In genomic region chr5:143569722-143570567, GRCh38 we compare ENCODE assay signal across 16 cellular contexts.
A peak's percentile ranks its signal among the peaks of the same experiment; 100 is the strongest.
DNase-seq lines count a peak whose midpoint lies in the region; ATAC-seq and TF ChIP-seq lines count a peak whose summit lies in the region.
"Had no signal": no experiment of that assay in that cellular context is flagged by ENCODE, and none has a peak within 500 bp of the region (broad histone marks: within the 10 kb centered on the region; RNA-seq: fewer than 3 reads in every experiment).

No MANE protein-coding gene starts in this region.

- H3K27me3 Mint-ChIP-seq in Caco-2 (ENCODE audit: insufficient read depth, unreplicated experiment) (no peaks in the 10 kb centered on the region), nephron (ENCODE audit: low read depth) (no peaks in the 10 kb centered on the region)

- H3K4me1 ChIP-seq in Caco-2 (peaks cover 33% of the 10 kb centered on the region), OCI-LY7 (ENCODE audit: insufficient read depth, low read length, poor library complexity, severe bottlenecking) (peaks cover 36% of the 10 kb centered on the region), psoas muscle (no peaks in the 10 kb centered on the region), ascending aorta (no peaks in the 10 kb centered on the region)

- no peaks in the 10 kb centered on the region for H4K20me1 ChIP-seq in OCI-LY7 (ENCODE audit: insufficient read depth, low read length)

- H3K9me3 Mint-ChIP-seq in Caco-2 (ENCODE audit: unreplicated experiment) (peaks cover 18% of the 10 kb centered on the region), nephron (no peaks in the 10 kb centered on the region)

- POLR2A ChIA-PET in Caco-2 (lab: Charles Lee) (no interaction called here), OCI-LY7 (lab: Charles Lee) (interaction anchor here (0.5 to 7.0 kb wide), 5 partner anchors 11 to 134 kb away, joined by 3 to 59 read pairs (median 4); no protein-coding TSS in a partner anchor)

- H3K9me3 ChIP-seq in Caco-2 (peaks cover 6% of the 10 kb centered on the region; the same call in 1 of the 2 replicates), OCI-LY7 (ENCODE audit: low read length) (no peaks in the 10 kb centered on the region; the same call in 1 of the 2 replicates), psoas muscle (no peaks in the 10 kb centered on the region), ascending aorta (no peaks in the 10 kb centered on the region)

- no peaks in the 10 kb centered on the region for H3K79me2 ChIP-seq in OCI-LY7 (ENCODE audit: insufficient read depth, low read depth, low read length)

- H3K4me3 Mint-ChIP-seq in Caco-2 (ENCODE audit: unreplicated experiment) (peak overlapping the region; percentile 49), nephron (no peak overlapping the region)

- H2AFZ ChIP-seq in OCI-LY7 (ENCODE audit: low read length) = peak overlapping the region; percentile 61

- H3K9me2 ChIP-seq in OCI-LY7 (ENCODE audit: insufficient read depth, low read length) = no peaks in the 10 kb centered on the region

- H3K4me2 ChIP-seq in OCI-LY7 (ENCODE audit: low read length) = no peak overlapping the region

- no peak for ATAC-seq in GM19328 (IDR thresholded peaks at IDR 0.05; ENCODE audit: unreplicated experiment)
- no peak for ATAC-seq in psoas muscle
- ATAC-seq: HCT116 had no signal

- no TSS peak for BruUV-seq in Caco-2 (replicated peaks; lab: Mats Ljungman, UMichigan)
- no TSS peak for BruUV-seq in OCI-LY7 (replicated peaks; lab: Mats Ljungman, UMichigan)

- H3K4me3 ChIP-seq in Caco-2 (ENCODE audit: low read depth, low read length) (no peak overlapping the region), OCI-LY7 (ENCODE audit: low read depth, low read length, poor library complexity, severe bottlenecking) (no peak overlapping the region), psoas muscle (no peak overlapping the region), ascending aorta (no peak overlapping the region)

- H3K27me3 ChIP-seq in Caco-2 (replicated peaks; ENCODE audit: control insufficient read depth, insufficient read depth, low read length) = no peaks in the 10 kb centered on the region
- H3K27me3 ChIP-seq in psoas muscle (ENCODE audit: insufficient read depth in 3 of 3, low read length in 2 of 3) = no peaks in the 10 kb centered on the region
- H3K27me3 ChIP-seq in ascending aorta = no peaks in the 10 kb centered on the region

- DNase-seq in Caco-2 (peak; percentile 25 to 54), OCI-LY7 (ENCODE audit: low spot score) (no peak), kidney glomerular epithelial cell (lab: John Stamatoyannopoulos, UW) (peak; percentile 27), psoas muscle (no peak), ascending aorta (ENCODE audit: low spot score in 2 of 2) (no peak)
- DNase-seq in stimulated activated naive CD4-positive, alpha-beta T cell treated with Interleukin-2 at 50 U/mL for 16 hours (lab: John Stamatoyannopoulos, UW) = no peak
- DNase-seq: COR-L47, DMS53, NCI-H1105 treated with DMSO at 0.1 percent for 48 hours, NCI-H187 treated with DMSO at 0.1 percent for 48 hours, NCI-H446 treated with DMSO at 0.1 percent for 48 hours, NCI-H774, SIG-M5 had no signal

- 92 to 95% (median 95%) methylated on average over 5 of the region's 5 CpGs for WGBS in psoas muscle, 3 donors

- peaks cover 41% of the 10 kb centered on the region for H3K4me1 Mint-ChIP-seq in Caco-2 (ENCODE audit: low read depth, unreplicated experiment)
- H3K4me1 Mint-ChIP-seq in nephron = peaks cover 35% of the 10 kb centered on the region

- H3K27ac Mint-ChIP-seq in Caco-2 (ENCODE audit: unreplicated experiment) = peak overlapping the region; percentile 89
- H3K27ac Mint-ChIP-seq in nephron = peak overlapping the region in 2 of 3 experiments; percentile 36 to 73

- H3K27ac ChIP-seq in OCI-LY7 (ENCODE audit: low read depth, low read length, poor library complexity, severe bottlenecking) (no peak overlapping the region), psoas muscle (no peak overlapping the region), ascending aorta (no peak overlapping the region)

- intact Hi-C loops in Caco-2 (cut with micrococcal nuclease; ENCODE audit: unreplicated experiment) = loop anchor here (1.0 to 10.0 kb wide), 6 partner anchors 15 to 255 kb away; no protein-coding TSS in a partner anchor
- intact Hi-C loops in OCI-LY7 (cut with micrococcal nuclease; ENCODE audit: unreplicated experiment) = no loop called here
- intact Hi-C loops in psoas muscle (cut with DNase I) = no loop called here
- intact Hi-C loops in ascending aorta (cut with DNase I) = loop anchor here (5.0 kb wide), 1 partner anchor 68 kb away; no protein-coding TSS in a partner anchor

- TF ChIP-seq CTCF in Caco-2 (IDR thresholded peaks at IDR 0.05; ENCODE audit: insufficient read depth in 1 of 2, low read depth in 1 of 2, low read length in 1 of 2, severe bottlenecking in 1 of 2, unreplicated experiment in 1 of 2) = no peak
- TF ChIP-seq CTCF in OCI-LY7 (conservative IDR thresholded peaks at IDR 0.05; ENCODE audit: low read length) = peak; percentile 50; the same call in 1 of the 2 replicates
- no peak for TF ChIP-seq CTCF in nephron (IDR thresholded peaks at IDR 0.05; ENCODE audit: unreplicated experiment in 3 of 3)
- no peak for TF ChIP-seq CTCF in psoas muscle (IDR thresholded peaks at IDR 0.05)
- TF ChIP-seq CTCF in ascending aorta (IDR thresholded peaks at IDR 0.05) = no peak

- H3K36me3 Mint-ChIP-seq in Caco-2 (ENCODE audit: insufficient read depth, unreplicated experiment) (peaks cover 11% of the 10 kb centered on the region), nephron (ENCODE audit: low read depth) (no peaks in the 10 kb centered on the region)

- CTCF ChIA-PET in Caco-2 (lab: Charles Lee) = interaction anchor here (0.9 to 1.5 kb wide), 4 partner anchors 31 to 255 kb away, joined by 3 to 8 read pairs (median 4); no protein-coding TSS in a partner anchor
- CTCF ChIA-PET in OCI-LY7 (lab: Charles Lee; ENCODE audit: unreplicated experiment) = no interaction called here

- H3K36me3 ChIP-seq in Caco-2 (ENCODE audit: control insufficient read depth, insufficient read depth, low read length) (no peaks in the 10 kb centered on the region), OCI-LY7 (ENCODE audit: insufficient read depth, low read length) (no peaks in the 10 kb centered on the region), psoas muscle (ENCODE audit: insufficient read depth in 1 of 2, low read depth in 1 of 2) (no peaks in the 10 kb centered on the region), ascending aorta (no peaks in the 10 kb centered on the region)

Comparison
In these comparisons a context has a peak if more than half of its experiments do, and no peak if none do; other contexts are left out.
1. DNase-seq: peak in Caco-2 (2 of 2) and kidney glomerular epithelial cell (single experiment); none in OCI-LY7 (single experiment), stimulated activated naive CD4-positive, alpha-beta T cell treated with Interleukin-2 at 50 U/mL for 16 hours (single experiment), psoas muscle (0 of 2) and ascending aorta (0 of 2).
2. intact Hi-C loops: an anchor here in Caco-2 (1.0 to 10.0 kb wide) and ascending aorta (5.0 kb wide); none called in OCI-LY7 and psoas muscle.